In the genomic region with DNA sequence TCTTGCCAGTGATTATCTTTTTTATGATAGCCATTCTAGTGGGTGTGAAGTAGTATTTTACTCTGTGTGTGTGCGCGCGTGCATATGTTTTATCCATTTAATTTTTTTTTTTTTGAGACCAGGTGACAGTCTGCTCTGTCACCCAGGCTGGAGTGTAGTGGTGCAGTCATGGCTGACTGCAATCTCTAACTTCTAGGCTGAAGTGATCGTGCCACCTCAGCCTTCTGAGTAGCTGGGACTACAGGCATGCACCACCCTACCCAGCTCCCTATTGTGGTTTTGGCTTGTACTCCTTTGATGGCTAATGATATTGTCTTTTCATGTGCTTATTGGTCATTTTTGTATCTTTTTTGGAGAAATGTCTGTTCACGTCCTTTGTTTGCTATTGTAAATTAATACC, we compare ENCODE assay signal across 20 cellular contexts.
"Had no signal": no experiment of that assay in that cellular context is flagged by ENCODE, and none has a peak within 500 bp of the region (broad histone marks: within the 10 kb centered on the region; RNA-seq: fewer than 3 reads in every experiment).

No MANE protein-coding gene starts in this region.

- H3K4me1 ChIP-seq: neural progenitor cell had no signal

- H2AFZ ChIP-seq: neural progenitor cell had no signal

- H3K9ac ChIP-seq: neural progenitor cell had no signal

- H3K4me2 ChIP-seq: neural progenitor cell had no signal

- H3K27ac ChIP-seq: brain microvascular endothelial cell, neural progenitor cell had no signal

- H3K4me3 ChIP-seq: esophagus squamous epithelium, lung, neural progenitor cell had no signal

- H3K27ac Mint-ChIP-seq: activated B cell treated with CpG ODN at 0.5 μM for 24 hours; activated naive CD8-positive, alpha-beta T cell treated with anti-CD3 and anti-CD28 coated beads, Interleukin-2, amount 10 ng/mL, durations not matched to agents 7 days and 5 days; neural progenitor cell; stimulated activated effector memory CD8-positive, alpha-beta T cell treated with anti-CD3 and anti-CD28 coated beads, Interleukin-12 subunit alpha, Interleukin-12 subunit beta, amount 100 ng/mL, for 72 hours; T-helper 1 cell treated with Interleukin-12 subunit alpha and Interleukin-12 subunit beta and Interleukin-4 antibody, amounts not matched to agents 30 μg/mL and 1 μg/mL, for 36 hours had no signal

- H3K27me3 Mint-ChIP-seq: activated B cell treated with CpG ODN at 0.5 μM for 24 hours; activated naive CD8-positive, alpha-beta T cell treated with anti-CD3 and anti-CD28 coated beads, Interleukin-2, amount 10 ng/mL, durations not matched to agents 7 days and 5 days; central memory CD8-positive, alpha-beta T cell had no signal

- H3K27me3 ChIP-seq: brain microvascular endothelial cell, esophagus squamous epithelium, neural progenitor cell had no signal

- ATAC-seq: activated T-cell treated with anti-CD3 and anti-CD28 coated beads, Interleukin-2, amount 50 U/mL, for 72 hours; stimulated activated effector memory CD8-positive, alpha-beta T cell treated with anti-CD3 and anti-CD28 coated beads, Interleukin-12 subunit alpha, Interleukin-12 subunit beta, amount 100 ng/mL, for 72 hours had no signal

- DNase-seq: activated B cell treated with CpG ODN at 0.5 μM for 24 hours; activated CD4-positive, alpha-beta T cell treated with anti-CD3 and anti-CD28 coated beads for 48 hours; activated CD8-positive, alpha-beta memory T cell treated with anti-CD3 and anti-CD28 coated beads, Interleukin-2, amount 50 U/mL, for 48 hours; activated gamma-delta T cell; activated naive CD8-positive, alpha-beta T cell treated with anti-CD3 and anti-CD28 coated beads, Interleukin-2, amount 10 ng/mL, durations not matched to agents 7 days and 5 days; activated T-cell treated with anti-CD3 and anti-CD28 coated beads, Interleukin-2, amount 50 U/mL, for 72 hours; anterior cingulate cortex; brain microvascular endothelial cell; cortex of kidney; effector CD4-positive, alpha-beta T cell; esophagus squamous epithelium; hypothalamus; midbrain; stimulated activated CD4-positive, alpha-beta T cell treated with anti-CD3 and anti-CD28 coated beads, Interleukin-12 subunit alpha, Interleukin-12 subunit beta, amount 100 ng/mL, for 4 hours; stimulated activated CD4-positive, alpha-beta T cell treated with anti-CD3 and anti-CD28 coated beads, Interleukin-2, amount 100 ng/mL, for 24 hours had no signal

- H3K9me3 Mint-ChIP-seq: activated B cell treated with CpG ODN at 0.5 μM for 24 hours; activated naive CD8-positive, alpha-beta T cell treated with anti-CD3 and anti-CD28 coated beads, Interleukin-2, amount 10 ng/mL, durations not matched to agents 7 days and 5 days; activated T-cell treated with anti-CD3 and anti-CD28 coated beads, Interleukin-2, amount 50 U/mL, for 72 hours; central memory CD8-positive, alpha-beta T cell; neural progenitor cell; stimulated activated effector memory CD8-positive, alpha-beta T cell treated with anti-CD3 and anti-CD28 coated beads, Interleukin-12 subunit alpha, Interleukin-12 subunit beta, amount 100 ng/mL, for 72 hours; T-helper 1 cell treated with Interleukin-12 subunit alpha and Interleukin-12 subunit beta and Interleukin-4 antibody, amounts not matched to agents 30 μg/mL and 1 μg/mL, for 36 hours had no signal

- H3K4me3 Mint-ChIP-seq: activated B cell treated with CpG ODN at 0.5 μM for 24 hours; activated naive CD8-positive, alpha-beta T cell treated with anti-CD3 and anti-CD28 coated beads, Interleukin-2, amount 10 ng/mL, durations not matched to agents 7 days and 5 days; activated T-cell treated with anti-CD3 and anti-CD28 coated beads, Interleukin-2, amount 50 U/mL, for 72 hours; central memory CD8-positive, alpha-beta T cell; neural progenitor cell; stimulated activated effector memory CD8-positive, alpha-beta T cell treated with anti-CD3 and anti-CD28 coated beads, Interleukin-12 subunit alpha, Interleukin-12 subunit beta, amount 100 ng/mL, for 72 hours; T-helper 1 cell treated with Interleukin-12 subunit alpha and Interleukin-12 subunit beta and Interleukin-4 antibody, amounts not matched to agents 30 μg/mL and 1 μg/mL, for 36 hours had no signal

- H3K9me3 ChIP-seq: esophagus squamous epithelium had no signal
